12 cellular contexts compared by ENCODE assay signal in genomic region chr21:26945916-26946315, GRCh38. TPM values are rescaled to one million over a fixed set of nuclear protein-coding genes. Genes with fewer than 3 reads are reported as not detected.
A peak's percentile ranks its signal among the peaks of the same experiment; 100 is the strongest.
DNase-seq lines count a peak whose midpoint lies in the region; ATAC-seq, FAIRE-seq and TF ChIP-seq lines count a peak whose summit lies in the region.
"Had no signal": no experiment of that assay in that cellular context is flagged by ENCODE, and none has a peak within 500 bp of the region (broad histone marks: within the 10 kb centered on the region; RNA-seq: fewer than 3 reads in every experiment).

No MANE protein-coding gene starts in this region.

- 65% methylated on average over 8 of the region's 8 CpGs for WGBS in right lobe of liver (ENCODE audit: insufficient coverage, low coverage, low lambda C conversion rate, missing lambda C conversion rate)
- WGBS in HepG2 (ENCODE audit: low lambda C conversion rate): 5% methylated on average over 8 of the region's 8 CpGs
- WGBS in heart right ventricle, 2 donors: 34 to 45% methylated on average over 8 of the region's 8 CpGs
- 26 to 36% (median 28%) methylated on average over 8 of the region's 8 CpGs for WGBS in ovary, 3 donors

- no peak overlapping the region for H2AFZ ChIP-seq in HepG2 (ENCODE audit: low read length)

- no peak for TF ChIP-seq EP300 in HepG2 (IDR thresholded peaks at IDR 0.05; ENCODE audit: low read depth in 2 of 2, low read length in 2 of 2)
- TF ChIP-seq EP300 in HepG2 (CRISPR knock-in tag; IDR thresholded peaks at IDR 0.05; ENCODE audit: borderline replicate concordance): no peak
- no peak for TF ChIP-seq EP300 in ovary (IDR thresholded peaks at IDR 0.05)

- H3K27ac ChIP-seq in right lobe of liver (no peak overlapping the region), HepG2 (ENCODE audit: extremely low read length, insufficient read depth, low read length) (no peak overlapping the region), heart right ventricle (peak overlapping the region in 4 of 10 donors; percentile 6 to 37 (median 24)), ovary (peak overlapping the region in 1 of 2 donors; percentile 29)

- DNase-seq in right lobe of liver (peak in 1 of 3 donors; percentile 21), HepG2 (ENCODE audit: low spot score) (no peak), heart right ventricle (peak; percentile 13 to 30), ovary (peak; percentile 35 to 55 (median 48)), NCI-H2227 treated with DMSO at 0.1 percent for 48 hours (lab: John Stamatoyannopoulos, UW) (no peak), NCI-H345 (lab: John Stamatoyannopoulos, UW) (no peak), dedifferentiated amniotic fluid mesenchymal stem cell (ENCODE audit: extremely low spot score) (no peak)
- DNase-seq in stimulated activated naive CD4-positive, alpha-beta T cell (lab: John Stamatoyannopoulos, UW): no peak
- DNase-seq: activated gamma-delta T cell, cortex of kidney, NCI-H446 had no signal

- no peak for TF ChIP-seq CTCF in right lobe of liver (IDR thresholded peaks at IDR 0.05)
- no peak for TF ChIP-seq CTCF in HepG2 (CRISPR knock-in tag; IDR thresholded peaks at IDR 0.05)
- no peak for TF ChIP-seq CTCF in heart right ventricle (IDR thresholded peaks at IDR 0.05)
- no peak for TF ChIP-seq CTCF in ovary (IDR thresholded peaks at IDR 0.05)

- BruUV-seq in HepG2 (replicated peaks; lab: Mats Ljungman, UMichigan): no TSS peak

- H3K9ac ChIP-seq in HepG2 (ENCODE audit: insufficient read depth, low read depth, low read length): no peak overlapping the region

- H4K20me1 ChIP-seq in HepG2 (ENCODE audit: insufficient read depth, low read length): no peaks in the 10 kb centered on the region

- no peak for FAIRE-seq in HepG2 (lab: Jason Lieb, UNC)

- H3K4me1 ChIP-seq in right lobe of liver (peaks cover 0 to 4% (median 0%) of the 10 kb centered on the region in 4 donors), HepG2 (ENCODE audit: insufficient read depth, low read length) (no peaks in the 10 kb centered on the region), heart right ventricle (peaks cover 0 to 35% (median 10%) of the 10 kb centered on the region in 9 donors), ovary (ENCODE audit: insufficient read depth) (peaks cover 8% of the 10 kb centered on the region)

- in situ Hi-C loops in HepG2 (cut with HindIII; ENCODE audit: extremely low pct_ligation_motif_present, low pct_unique_long_range_greater_than_20kb): no loop called here

- TF ChIP-seq POLR2A in right lobe of liver (IDR thresholded peaks at IDR 0.05) (no peak), HepG2 (IDR thresholded peaks at IDR 0.05; ENCODE audit: insufficient read depth in 1 of 2, low read depth in 2 of 2, low read length in 2 of 2) (no peak), ovary (IDR thresholded peaks at IDR 0.05) (no peak)

- no peak for TF ChIP-seq RAD21 in HepG2 (CRISPR knock-in tag; IDR thresholded peaks at IDR 0.05)

- no peaks in the 10 kb centered on the region for H3K79me2 ChIP-seq in HepG2 (ENCODE audit: insufficient read depth, low read length)

- POLR2A ChIA-PET in HepG2 (lab: Yijun Ruan, JAX): no interaction called here

- ATAC-seq in right lobe of liver (peak; percentile 37 to 50 (median 49)), HepG2 (no peak), heart right ventricle (peak; percentile 38 to 96 (median 73))

- no peak overlapping the region for H3K4me2 ChIP-seq in HepG2 (ENCODE audit: low read depth, low read length)

- H3K9me3 ChIP-seq in right lobe of liver (no peaks in the 10 kb centered on the region), HepG2 (ENCODE audit: low read length) (peaks cover 83% of the 10 kb centered on the region), heart right ventricle (no peaks in the 10 kb centered on the region), ovary (no peaks in the 10 kb centered on the region)

- H3K27me3 ChIP-seq in right lobe of liver (no peaks in the 10 kb centered on the region), HepG2 (ENCODE audit: control insufficient read depth in 1 of 2, insufficient read depth in 2 of 2, low read length in 2 of 2) (no peaks in the 10 kb centered on the region), heart right ventricle (no peaks in the 10 kb centered on the region), ovary (no peaks in the 10 kb centered on the region)

- no peak overlapping the region for H3K4me3 ChIP-seq in right lobe of liver
- no peak overlapping the region for H3K4me3 ChIP-seq in HepG2 (replicated peaks in 1 of 3; ENCODE audit: insufficient read depth in 1 of 3, low read depth in 2 of 3, low read length in 3 of 3)
- H3K4me3 ChIP-seq in heart right ventricle: no peak overlapping the region
- no peak overlapping the region for H3K4me3 ChIP-seq in ovary

- no peaks in the 10 kb centered on the region for H3K36me3 ChIP-seq in right lobe of liver
- H3K36me3 ChIP-seq in HepG2 (replicated peaks in 1 of 2; ENCODE audit: control insufficient read depth in 1 of 2, insufficient read depth in 2 of 2, low read length in 2 of 2): no peaks in the 10 kb centered on the region
- H3K36me3 ChIP-seq in heart right ventricle: no peaks in the 10 kb centered on the region
- no peaks in the 10 kb centered on the region for H3K36me3 ChIP-seq in ovary

- CTCF ChIA-PET in HepG2 (lab: Yijun Ruan, JAX; ENCODE audit: low intra/inter-chr PET ratio, low total read pairs): no interaction called here

- intact Hi-C loops in right lobe of liver (cut with DNase I) (no loop called here), HepG2 (cut with micrococcal nuclease; ENCODE audit: unreplicated experiment) (no loop called here), heart right ventricle (cut with DNase I) (no loop called here), ovary (cut with DNase I) (no loop called here)

TF ChIP-seq in HepG2, 621 proteins besides CTCF, POLR2A, EP300 and RAD21:
- no peak for TF ChIP-seq ZNF747 (CRISPR knock-in tag; IDR thresholded peaks at IDR 0.05; ENCODE audit: borderline replicate concordance)

RNA-seq across cellular contexts. Expression of gene ADAMTS5, which starts 21.0 kb away (rescaled TPM):
- total RNA-seq in right lobe of liver: 1 to 10 TPM in 2 of 6 experiments, under 1 TPM in 4; 0.43 to 1.1 (median 0.47) TPM
- not detected in 2 replicates for total RNA-seq in HepG2 (2016; rRNA removed; fragmentation: Illumina TruSeq; extraction: Trizol)
- not detected in 2 replicates for total RNA-seq in HepG2 (2016; cell fraction: cytosol; rRNA removed; fragmentation: Illumina TruSeq; extraction: Trizol; ENCODE audit: low read depth)
- total RNA-seq in HepG2 (2016; cell fraction: insoluble cytoplasmic fraction; rRNA removed; fragmentation: Illumina TruSeq; extraction: Trizol): not detected in 2 replicates
- total RNA-seq in HepG2 (2016; cell fraction: membrane; rRNA removed; fragmentation: Illumina TruSeq; extraction: Trizol): not detected in 2 replicates
- total RNA-seq in HepG2 (2016; cell fraction: nucleus; rRNA removed; fragmentation: Illumina TruSeq; extraction: Trizol): not detected in 2 replicates
- polyA plus RNA-seq in HepG2 (2011; rRNA removed): not detected in 2 replicates
- not detected in 2 replicates for polyA plus RNA-seq in HepG2 (2011; cell fraction: cytosol; rRNA removed)
- polyA plus RNA-seq in HepG2 (2011; cell fraction: nucleus; rRNA removed): not detected in 2 replicates
- not detected in 2 replicates for polyA plus RNA-seq in HepG2 (2012)
- polyA plus RNA-seq in HepG2 (2016; cell fraction: cytosol; fragmentation: Illumina TruSeq; extraction: Trizol; ENCODE audit: low read depth): not detected in 2 replicates
- not detected in 2 replicates for polyA plus RNA-seq in HepG2 (2016; cell fraction: insoluble cytoplasmic fraction; fragmentation: Illumina TruSeq; extraction: Trizol; ENCODE audit: low read depth)
- polyA plus RNA-seq in HepG2 (2016; cell fraction: membrane; fragmentation: Illumina TruSeq; extraction: Trizol; ENCODE audit: low read depth): not detected in 2 replicates
- polyA plus RNA-seq in HepG2 (2016; cell fraction: nucleus; fragmentation: Illumina TruSeq; extraction: Trizol; ENCODE audit: insufficient read depth, low read depth): not detected in 2 replicates
- polyA minus RNA-seq in HepG2 (2011; rRNA and poly(A)+ RNA removed; ENCODE audit: low replicate concordance): 6.9 TPM in 1 of 2 replicates, not detected in the other
- polyA minus RNA-seq in HepG2 (2011; cell fraction: cytosol; rRNA and poly(A)+ RNA removed): 0.09 TPM in 1 of 2 replicates, not detected in the other
- polyA minus RNA-seq in HepG2 (2011; cell fraction: nucleus; rRNA and poly(A)+ RNA removed): under 0.01 TPM in 1 of 2 replicates, not detected in the other
- total RNA-seq in heart right ventricle: 1 to 10 TPM; 1.6 to 7.1 (median 3.0) TPM
- polyA plus RNA-seq in heart right ventricle: 1 to 10 TPM; 2.0 to 3.1 TPM
- 10 to 100 TPM in 6 of 7 donors, 1 to 10 TPM in 1; 9.2 to 33.2 (median 21.0) TPM for total RNA-seq in ovary
- 10 to 100 TPM; 11.0 to 37.3 TPM for polyA plus RNA-seq in ovary
- total RNA-seq: A673 had no signal

Comparison
In these comparisons a context has a peak if more than half of its experiments do, and no peak if none do; other contexts are left out.
1. DNase-seq: peak in heart right ventricle (2 of 2) and ovary (5 of 5); none in HepG2 (single experiment), stimulated activated naive CD4-positive, alpha-beta T cell (0 of 6), NCI-H2227 treated with DMSO at 0.1 percent for 48 hours (single experiment), NCI-H345 (single experiment) and dedifferentiated amniotic fluid mesenchymal stem cell (single experiment).